15 cellular contexts compared by ENCODE assay signal in genomic region chr13:38905861-38906260, GRCh38.
"Had no signal": no experiment of that assay in that cellular context is flagged by ENCODE, and none has a peak within 500 bp of the region (broad histone marks: within the 10 kb centered on the region; RNA-seq: fewer than 3 reads in every experiment).

No MANE protein-coding gene starts in this region.

- H3K36me3 ChIP-seq: brain microvascular endothelial cell, right atrium auricular region, stomach had no signal

- DNase-seq: activated CD4-positive, alpha-beta T cell treated with anti-CD3 and anti-CD28 coated beads, Interleukin-2, amount 10 ng/mL, durations not matched to agents 7 days and 5 days; activated CD8-positive, alpha-beta memory T cell treated with anti-CD3 and anti-CD28 coated beads, Interleukin-2, amount 50 U/mL, for 4 hours; activated naive CD4-positive, alpha-beta T cell treated with anti-CD3 and anti-CD28 coated beads for 36 hours; activated T-cell treated with anti-CD3 and anti-CD28 coated beads, Interleukin-2, amount 50 U/mL, for 4 hours; brain microvascular endothelial cell; cerebellar nuclear complex; effector CD8-positive, alpha-beta T cell; foreskin fibroblast; hippocampal formation; occipital lobe; stomach; T1000 had no signal

- H3K27ac ChIP-seq: brain microvascular endothelial cell, right atrium auricular region, stomach had no signal

- H3K4me1 ChIP-seq: right atrium auricular region, stomach had no signal

- H3K4me3 ChIP-seq: right atrium auricular region, stomach had no signal

- ATAC-seq: activated CD4-positive, CD25-positive, alpha-beta regulatory T cell treated with anti-CD3 and anti-CD28 coated beads, Interleukin-2, amount 50 U/mL, for 24 hours; activated T-cell treated with anti-CD3 and anti-CD28 coated beads, Interleukin-2, amount 50 U/mL, for 4 hours; left lobe of liver had no signal

- H3K27me3 ChIP-seq: brain microvascular endothelial cell, right atrium auricular region, stomach had no signal

- H3K9me3 ChIP-seq: right atrium auricular region, stomach had no signal
